11 cellular contexts compared by ENCODE assay signal in the genomic region with DNA sequence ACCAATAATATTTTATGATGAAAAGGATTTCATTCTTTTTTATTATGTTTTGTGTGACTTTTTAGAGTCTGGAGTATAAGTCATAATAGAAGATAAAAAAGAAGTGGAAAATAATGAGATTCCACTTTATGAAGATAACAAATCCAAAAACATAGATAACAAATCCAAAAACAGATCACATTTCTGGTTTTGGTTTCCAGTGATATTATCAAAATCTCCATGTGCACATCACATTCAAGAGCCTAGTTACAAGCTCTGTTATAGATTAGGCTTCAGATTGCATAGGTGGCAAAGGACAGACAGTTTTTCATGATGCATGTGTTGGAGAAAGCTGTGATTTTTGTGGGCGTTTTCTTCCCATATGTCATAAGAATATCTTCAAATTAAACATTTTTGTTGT.
"Had no signal": no experiment of that assay in that cellular context is flagged by ENCODE, and none has a peak within 500 bp of the region (broad histone marks: within the 10 kb centered on the region; RNA-seq: fewer than 3 reads in every experiment).

No MANE protein-coding gene starts in this region.

- H2AFZ ChIP-seq: GM23248, GM23338 had no signal

- H3K4me3 Mint-ChIP-seq: GM23338, H9, HFFc6 had no signal

- H3K9me3 ChIP-seq: HAP-1 had no signal

- H3K27ac ChIP-seq: GM23248 had no signal

- FAIRE-seq: H1, H54 had no signal

- H3K4me2 ChIP-seq: GM23338 had no signal

- ATAC-seq: GM23338, HCT116 had no signal

- H3K9ac ChIP-seq: GM23248 had no signal

- DNase-seq: GM23248, GOT3, H7, H9, HCEC 1CT, HFFc6 had no signal

- H3K27ac Mint-ChIP-seq: GM23338, H9, HFFc6 had no signal

- H3K4me1 Mint-ChIP-seq: GM23338 had no signal

- H3K4me3 ChIP-seq: GM23248, GM23338, HAP-1 had no signal

- H3K36me3 ChIP-seq: HAP-1 had no signal
